ENCODE assay signal across 34 cellular contexts in genomic region chr13:96214804-96215445, GRCh38.
DNase-seq lines count a peak whose midpoint lies in the region; ATAC-seq, FAIRE-seq and TF ChIP-seq lines count a peak whose summit lies in the region.
"Had no signal": no experiment of that assay in that cellular context is flagged by ENCODE, and none has a peak within 500 bp of the region (broad histone marks: within the 10 kb centered on the region; RNA-seq: fewer than 3 reads in every experiment).

No MANE protein-coding gene starts in this region.

- intact Hi-C loops in GM12878 (cut with micrococcal nuclease; ENCODE audit: unreplicated experiment), result no loop called here

- ATAC-seq in GM12878 (no peak), GM21619 (IDR thresholded peaks at IDR 0.05; ENCODE audit: unreplicated experiment) (no peak), omental fat pad (ENCODE audit: low FRiP score) (no peak)
- no peak for ATAC-seq in activated CD4-positive, CD25-positive, alpha-beta regulatory T cell treated with anti-CD3 and anti-CD28 coated beads, Interleukin-2, amount 50 U/mL, for 24 hours
- ATAC-seq: activated CD8-positive, alpha-beta T cell treated with anti-CD3 and anti-CD28 coated beads for 36 hours; gastroesophageal sphincter; left colon had no signal

- H4K20me1 ChIP-seq in GM12878 (ENCODE audit: control insufficient read depth, insufficient read depth), result no peaks in the 10 kb centered on the region

- H3K9ac ChIP-seq in GM12878 (ENCODE audit: control insufficient read depth, insufficient read depth, low read length), result no peak overlapping the region
- H3K9ac ChIP-seq: parathyroid adenoma had no signal

- no peak for TF ChIP-seq POLR2A in GM12878 (IDR thresholded peaks at IDR 0.05; ENCODE audit: low read depth, low read length)

- WGBS in GM12878 (ENCODE audit: insufficient coverage, insufficient replicate concordance, low lambda C conversion rate, missing lambda C conversion rate), result 39% methylated on average over 11 of the region's 11 CpGs

- H2AFZ ChIP-seq in GM12878 (ENCODE audit: control insufficient read depth, low read depth, low read length), result no peak overlapping the region
- H2AFZ ChIP-seq: parathyroid adenoma, PC-9 had no signal

- POLR2A ChIA-PET in GM12878 (lab: Charles Lee), result no interaction called here

- H3K27me3 Mint-ChIP-seq in activated T-cell treated with anti-CD3 and anti-CD28 coated beads, Interleukin-2, amount 50 U/mL, for 24 hours, result no peaks in the 10 kb centered on the region
- H3K27me3 Mint-ChIP-seq: activated CD8-positive, alpha-beta T cell treated with anti-CD3 and anti-CD28 coated beads for 36 hours; activated naive CD4-positive, alpha-beta T cell treated with anti-CD3 and anti-CD28 coated beads, Interleukin-2, amount 10 ng/mL, durations not matched to agents 7 days and 5 days; CD4-positive, alpha-beta T cell had no signal

- no peaks in the 10 kb centered on the region for H3K27me3 ChIP-seq in GM12878 (replicated peaks in 1 of 2; ENCODE audit: control insufficient read depth in 2 of 2, insufficient read depth in 2 of 2, low read length in 1 of 2)
- H3K27me3 ChIP-seq: dorsolateral prefrontal cortex, gastroesophageal sphincter, right atrium auricular region, suprapubic skin had no signal

- H3K36me3 Mint-ChIP-seq in activated T-cell treated with anti-CD3 and anti-CD28 coated beads, Interleukin-2, amount 50 U/mL, for 24 hours (ENCODE audit: low read depth), result no peaks in the 10 kb centered on the region
- H3K36me3 Mint-ChIP-seq: activated naive CD4-positive, alpha-beta T cell treated with anti-CD3 and anti-CD28 coated beads, Interleukin-2, amount 10 ng/mL, durations not matched to agents 7 days and 5 days had no signal

- no peak overlapping the region for H3K27ac ChIP-seq in GM12878 (ENCODE audit: control insufficient read depth, insufficient read depth)
- H3K27ac ChIP-seq: dorsolateral prefrontal cortex, gastroesophageal sphincter, parathyroid adenoma, PC-9, right atrium auricular region, suprapubic skin had no signal

- H3K9me3 ChIP-seq in GM12878 (replicated peaks; ENCODE audit: control insufficient read depth, insufficient read depth, low read length), result no peaks in the 10 kb centered on the region
- H3K9me3 ChIP-seq: gastroesophageal sphincter, right atrium auricular region, suprapubic skin had no signal

- H3K4me1 ChIP-seq in GM12878 (ENCODE audit: control insufficient read depth, insufficient read depth, low read length), result no peaks in the 10 kb centered on the region
- H3K4me1 ChIP-seq: parathyroid adenoma, right atrium auricular region, suprapubic skin had no signal

- RAD21 ChIA-PET in GM12878 (lab: Charles Lee; ENCODE audit: unreplicated experiment), result no interaction called here

- H3K4me2 ChIP-seq in GM12878 (ENCODE audit: control insufficient read depth, insufficient read depth), result no peak overlapping the region
- H3K4me2 ChIP-seq: PC-9 had no signal

- BruUV-seq in GM12878 (replicated peaks; lab: Mats Ljungman, UMichigan), result no TSS peak

- no peak overlapping the region for H3K4me3 ChIP-seq in GM12878
- H3K4me3 ChIP-seq: dorsolateral prefrontal cortex, gastroesophageal sphincter, PC-9, right atrium auricular region, suprapubic skin had no signal

- peaks cover 8% of the 10 kb centered on the region for H3K9me3 Mint-ChIP-seq in activated T-cell treated with anti-CD3 and anti-CD28 coated beads, Interleukin-2, amount 50 U/mL, for 24 hours
- H3K9me3 Mint-ChIP-seq: activated CD8-positive, alpha-beta T cell treated with anti-CD3 and anti-CD28 coated beads for 36 hours; nephron progenitor cell had no signal

- DNase-seq in ACHN, result peak; percentile 87
- peak; percentile 35 for DNase-seq in HK-2 (ENCODE audit: unreplicated experiment)
- no peak for DNase-seq in GM12878 (ENCODE audit: low read depth, low spot score)
- peak; percentile 5 for DNase-seq in left kidney (ENCODE audit: low read depth, low spot score)
- no peak for DNase-seq in activated T-cell treated with anti-CD3 and anti-CD28 coated beads, Interleukin-2, amount 50 U/mL, for 24 hours
- DNase-seq in omental fat pad (ENCODE audit: low spot score), result no peak
- DNase-seq: activated CD8-positive, alpha-beta memory T cell treated with anti-CD3 and anti-CD28 coated beads, Interleukin-2, amount 50 U/mL, for 48 hours; activated CD8-positive, alpha-beta T cell treated with anti-CD3 and anti-CD28 coated beads for 36 hours; activated naive CD4-positive, alpha-beta T cell treated with anti-CD3 and anti-CD28 coated beads, Interleukin-2, amount 10 ng/mL, durations not matched to agents 7 days and 5 days; AML-193; amniotic stem cell; CD4-positive, alpha-beta T cell; dorsolateral prefrontal cortex; EL; H7; KBM-7; left colon; MM.1S; NCI-H1930; NCI-H524 treated with DMSO at 0.1 percent for 48 hours; nephron progenitor cell; NK-92 treated with Interleukin-12 subunit alpha and Interleukin-12 subunit beta, amount 100 ng/mL, for 24 hours; PC-9; Right ventricle myocardium superior; small intestine; stimulated activated naive CD4-positive, alpha-beta T cell had no signal

- H3K4me3 Mint-ChIP-seq in activated T-cell treated with anti-CD3 and anti-CD28 coated beads, Interleukin-2, amount 50 U/mL, for 24 hours, result no peak overlapping the region
- H3K4me3 Mint-ChIP-seq: activated CD8-positive, alpha-beta T cell treated with anti-CD3 and anti-CD28 coated beads for 36 hours; activated naive CD4-positive, alpha-beta T cell treated with anti-CD3 and anti-CD28 coated beads, Interleukin-2, amount 10 ng/mL, durations not matched to agents 7 days and 5 days; CD4-positive, alpha-beta T cell; nephron progenitor cell had no signal

- TF ChIP-seq EP300 in GM12878 (IDR thresholded peaks at IDR 0.05; ENCODE audit: borderline replicate concordance in 1 of 2, control insufficient read depth in 1 of 2, low read depth in 2 of 2, low read length in 2 of 2), result no peak

- peak; percentile 38 for FAIRE-seq in GM12878 (lab: Jason Lieb, UNC)
- FAIRE-seq: A204.1, GM12891, small intestine had no signal

- no peak overlapping the region for H3K27ac Mint-ChIP-seq in activated T-cell treated with anti-CD3 and anti-CD28 coated beads, Interleukin-2, amount 50 U/mL, for 24 hours
- H3K27ac Mint-ChIP-seq: activated CD8-positive, alpha-beta T cell treated with anti-CD3 and anti-CD28 coated beads for 36 hours; activated naive CD4-positive, alpha-beta T cell treated with anti-CD3 and anti-CD28 coated beads, Interleukin-2, amount 10 ng/mL, durations not matched to agents 7 days and 5 days; CD4-positive, alpha-beta T cell; nephron progenitor cell had no signal

- H3K36me3 ChIP-seq in GM12878 (ENCODE audit: control insufficient read depth in 2 of 2, insufficient read depth in 2 of 2, low read length in 1 of 2), result no peaks in the 10 kb centered on the region
- H3K36me3 ChIP-seq: gastroesophageal sphincter, right atrium auricular region, suprapubic skin had no signal

- TF ChIP-seq RAD21 in GM12878 (IDR thresholded peaks at IDR 0.05; ENCODE audit: insufficient read depth, low read depth, low read length), result no peak

- CTCF ChIA-PET in GM12878 (lab: Yijun Ruan, JAX), result interaction anchor here (1.7 kb wide), 1 partner anchor 12 kb away, joined by 4 read pairs; no protein-coding TSS in a partner anchor

- in situ Hi-C loops in ACHN (cut with HindIII; ENCODE audit: low pct_ligation_motif_present, low pct_unique_long_range_greater_than_20kb, low sequenced_read_pairs) (no loop called here), GM12878 (cut with MboI) (no loop called here)

- H3K4me1 Mint-ChIP-seq in activated T-cell treated with anti-CD3 and anti-CD28 coated beads, Interleukin-2, amount 50 U/mL, for 24 hours (ENCODE audit: low read depth), result no peaks in the 10 kb centered on the region
- H3K4me1 Mint-ChIP-seq: activated naive CD4-positive, alpha-beta T cell treated with anti-CD3 and anti-CD28 coated beads, Interleukin-2, amount 10 ng/mL, durations not matched to agents 7 days and 5 days had no signal

- TF ChIP-seq CTCF in GM12878 (IDR thresholded peaks at IDR 0.05 in 2 of 3, conservative IDR thresholded peaks at IDR 0.05 in 1 of 3; ENCODE audit: control insufficient read depth in 2 of 3, extremely low read depth in 1 of 3, insufficient read depth in 1 of 3, low read depth in 3 of 3, low read length in 3 of 3) (no peak), omental fat pad (IDR thresholded peaks at IDR 0.05) (no peak)

- no peaks in the 10 kb centered on the region for H3K79me2 ChIP-seq in GM12878 (ENCODE audit: control insufficient read depth, insufficient read depth, low read length)
- H3K79me2 ChIP-seq: parathyroid adenoma had no signal

- SMC1A ChIA-PET in GM12878 (lab: Charles Lee; ENCODE audit: uncharacterized antibody, unreplicated experiment), result interaction anchor here (0.7 to 0.8 kb wide), 2 partner anchors 11 to 1174 kb away, joined by 3 read pairs; no protein-coding TSS in a partner anchor

TF ChIP-seq in GM12878, 131 proteins besides CTCF, POLR2A, EP300 and RAD21 (continues in another document):
- no peak for TF ChIP-seq TBL1XR1 (IDR thresholded peaks at IDR 0.05; ENCODE audit: low read depth, low read length)
- no peak for TF ChIP-seq ZBTB4 (CRISPR knock-in tag; IDR thresholded peaks at IDR 0.05)
- TF ChIP-seq EGR1 (IDR thresholded peaks at IDR 0.05; ENCODE audit: borderline replicate concordance in 1 of 2, low read depth in 2 of 2, low read length in 2 of 2), result no peak

Comparison
In these comparisons a context has a peak if more than half of its experiments do, and no peak if none do; other contexts are left out.
1. DNase-seq: peak in ACHN (single experiment), HK-2 (single experiment) and left kidney (single experiment); none in GM12878 (single experiment), activated T-cell treated with anti-CD3 and anti-CD28 coated beads, Interleukin-2, amount 50 U/mL, for 24 hours (single experiment) and omental fat pad (single experiment).